2 cellular contexts compared by ENCODE assay signal in genomic region chr3:52306978-52307377, GRCh38.
TF ChIP-seq lines count a peak whose summit lies in the region.

No MANE protein-coding gene starts in this region.

TF ChIP-seq in HepG2, 621 proteins besides CTCF, POLR2A, EP300 and RAD21:
- TF ChIP-seq ZNF768 (CRISPR knock-in tag; IDR thresholded peaks at IDR 0.05) (peak; percentile 95), KLF11 (CRISPR knock-in tag; IDR thresholded peaks at IDR 0.05) (no peak)

TF ChIP-seq in HEK293T, 16 proteins besides CTCF, POLR2A, EP300 and RAD21:
- no peak for TF ChIP-seq FOXM1 (IDR thresholded peaks at IDR 0.05; ENCODE audit: borderline replicate concordance)
- TF ChIP-seq FOXK2 (IDR thresholded peaks at IDR 0.05) = no peak
- no peak for TF ChIP-seq TARDBP (IDR thresholded peaks at IDR 0.05)
- no peak for TF ChIP-seq NFRKB (IDR thresholded peaks at IDR 0.05)
